27 cellular contexts compared by ENCODE assay signal in genomic region chr10:34001831-34002230, GRCh38.
"Had no signal": no experiment of that assay in that cellular context is flagged by ENCODE, and none has a peak within 500 bp of the region (broad histone marks: within the 10 kb centered on the region; RNA-seq: fewer than 3 reads in every experiment).

No MANE protein-coding gene starts in this region.

- H3K36me3 ChIP-seq: esophagus muscularis mucosa, esophagus squamous epithelium, gastrocnemius medialis, gastroesophageal sphincter, heart left ventricle, heart right ventricle had no signal

- H3K4me3 ChIP-seq: coronary artery, dorsolateral prefrontal cortex, esophagus muscularis mucosa, esophagus squamous epithelium, gastrocnemius medialis, gastroesophageal sphincter, heart left ventricle, heart right ventricle, hepatocyte had no signal

- DNase-seq: cortex of kidney; dermis blood vessel endothelial cell; dorsolateral prefrontal cortex; effector CD4-positive, alpha-beta T cell; effector CD8-positive, alpha-beta T cell; effector memory CD4-positive, alpha-beta T cell; effector memory CD8-positive, alpha-beta T cell; endodermal cell; esophagus squamous epithelium; foreskin fibroblast; foreskin melanocyte; gastrocnemius medialis; glutamatergic neuron; head of caudate nucleus; heart left ventricle; heart right ventricle; hippocampal formation had no signal

- H3K9me3 ChIP-seq: esophagus muscularis mucosa, esophagus squamous epithelium, gastrocnemius medialis, gastroesophageal sphincter had no signal

- H3K4me1 ChIP-seq: esophagus muscularis mucosa, esophagus squamous epithelium, foreskin keratinocyte, gastrocnemius medialis, gastroesophageal sphincter, heart left ventricle, heart right ventricle had no signal

- H3K4me2 ChIP-seq: hepatocyte had no signal

- H3K79me2 ChIP-seq: hepatocyte had no signal

- FAIRE-seq: endometrium, endothelial cell of umbilical vein, frontal cortex had no signal

- H3K27ac ChIP-seq: coronary artery, dorsolateral prefrontal cortex, epithelial cell of prostate, esophagus muscularis mucosa, esophagus squamous epithelium, foreskin keratinocyte, gastrocnemius medialis, gastroesophageal sphincter, heart left ventricle, heart right ventricle, hepatocyte had no signal

- H3K27me3 ChIP-seq: esophagus muscularis mucosa, esophagus squamous epithelium, gastrocnemius medialis, gastroesophageal sphincter, heart left ventricle, heart right ventricle, hepatocyte had no signal

- H2AFZ ChIP-seq: hepatocyte had no signal

- ATAC-seq: effector memory CD8-positive, alpha-beta T cell; esophagus mucosa; gastrocnemius medialis; gastroesophageal sphincter; heart left ventricle; heart right ventricle had no signal
